ENCODE assay signal across 1 cellular context in the genomic region with DNA sequence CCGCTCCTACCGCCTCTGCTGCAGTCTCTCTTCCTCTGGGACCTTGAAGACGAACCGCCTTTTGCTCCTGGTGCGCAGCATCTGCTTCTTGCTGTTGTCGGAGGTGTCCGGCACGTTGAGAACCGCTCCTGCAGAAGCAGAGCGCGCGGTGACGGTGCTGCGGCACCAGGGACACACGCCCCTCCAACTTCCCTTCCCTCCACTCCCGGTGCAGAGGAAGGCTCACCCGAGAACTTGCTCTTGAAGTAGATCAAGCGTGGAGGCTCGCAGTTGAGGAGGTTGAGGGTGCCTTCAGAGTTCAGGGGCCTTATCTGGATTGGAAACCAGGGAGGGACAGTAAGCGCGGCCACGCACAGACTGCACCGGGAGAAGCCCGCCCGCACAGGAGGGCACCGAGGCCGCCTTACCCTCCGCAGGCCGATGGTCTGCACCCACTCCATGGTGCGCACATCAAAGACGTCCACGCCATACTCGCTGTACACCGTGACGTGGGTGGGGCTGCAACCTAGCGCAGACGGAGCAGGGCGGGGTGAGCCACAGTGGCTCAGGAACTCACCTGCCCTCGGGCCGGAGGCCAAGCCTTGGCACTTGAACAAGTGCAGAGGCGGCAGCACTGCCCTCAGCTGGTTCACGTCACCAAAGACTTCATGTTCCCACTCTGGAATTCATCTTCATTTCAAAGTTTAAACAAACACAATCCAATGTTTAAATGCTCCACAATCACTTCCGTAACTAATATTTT.
TF ChIP-seq lines count a peak whose summit lies in the region.

No MANE protein-coding gene starts in this region.

TF ChIP-seq in SK-N-SH, 30 proteins besides CTCF, POLR2A, EP300 and RAD21:
- TF ChIP-seq, protein P1, sequence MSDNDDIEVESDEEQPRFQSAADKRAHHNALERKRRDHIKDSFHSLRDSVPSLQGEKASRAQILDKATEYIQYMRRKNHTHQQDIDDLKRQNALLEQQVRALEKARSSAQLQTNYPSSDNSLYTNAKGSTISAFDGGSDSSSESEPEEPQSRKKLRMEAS (IDR thresholded peaks at IDR 0.05; ENCODE audit: low read depth), result no peak
- TF ChIP-seq POLR2AphosphoS5 (IDR thresholded peaks at IDR 0.05; ENCODE audit: low read depth, low read length), result no peak
- TF ChIP-seq RXRA (IDR thresholded peaks at IDR 0.05; ENCODE audit: borderline replicate concordance, low read depth), result no peak
- no peak for TF ChIP-seq GATA2 (CRISPR knock-in tag; IDR thresholded peaks at IDR 0.05)
- TF ChIP-seq YY1 (IDR thresholded peaks at IDR 0.05; ENCODE audit: low read depth), result no peak
- TF ChIP-seq TAF1 (IDR thresholded peaks at IDR 0.05; ENCODE audit: borderline replicate concordance, low read depth, low read length), result no peak
- no peak for TF ChIP-seq CHD2 (IDR thresholded peaks at IDR 0.05; ENCODE audit: low read length, partially characterized antibody)
- no peak for TF ChIP-seq NFIC (IDR thresholded peaks at IDR 0.05; ENCODE audit: borderline replicate concordance)
- no peak for TF ChIP-seq JUND (IDR thresholded peaks at IDR 0.05)
- no peak for TF ChIP-seq NRF1 (IDR thresholded peaks at IDR 0.05; ENCODE audit: low read depth, low read length)
- no peak for TF ChIP-seq GABPA (IDR thresholded peaks at IDR 0.05; ENCODE audit: low read depth)
